In the genomic region with DNA sequence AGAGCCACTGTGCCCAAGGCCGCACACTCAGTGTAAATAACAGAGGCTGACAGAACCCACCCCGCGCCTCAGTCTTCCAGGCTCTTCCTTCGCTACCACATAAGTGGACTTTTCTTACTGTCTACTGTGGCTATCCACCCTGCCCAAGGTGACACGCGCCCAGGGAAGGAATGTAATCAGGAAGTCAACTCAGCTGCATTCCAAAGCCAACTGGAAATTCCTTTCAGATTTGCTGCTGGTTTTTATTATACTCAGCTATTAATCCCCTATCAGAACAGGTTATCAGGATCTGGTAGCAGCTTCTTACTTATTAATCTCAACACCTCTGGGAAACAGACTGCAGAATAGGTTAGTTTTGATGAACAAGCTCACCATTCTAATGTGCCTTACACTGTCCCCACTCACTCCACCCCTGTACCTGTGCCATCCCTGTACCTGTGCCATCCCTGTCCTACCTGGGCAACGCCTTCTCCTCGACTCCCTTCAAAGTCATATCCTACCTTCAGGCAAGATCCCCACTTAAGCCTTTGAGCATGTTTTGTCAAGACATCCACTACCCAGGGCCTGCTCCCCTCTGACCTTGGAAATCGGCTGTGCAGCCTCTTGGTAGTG, we compare ENCODE assay signal across 12 cellular contexts.
DNase-seq lines count a peak whose midpoint lies in the region; ATAC-seq and TF ChIP-seq lines count a peak whose summit lies in the region.
"Had no signal": no experiment of that assay in that cellular context is flagged by ENCODE, and none has a peak within 500 bp of the region (broad histone marks: within the 10 kb centered on the region; RNA-seq: fewer than 3 reads in every experiment).

No MANE protein-coding gene starts in this region.

- H3K9me3 Mint-ChIP-seq in MCF 10A (ENCODE audit: unreplicated experiment) = no peaks in the 10 kb centered on the region
- no peaks in the 10 kb centered on the region for H3K9me3 Mint-ChIP-seq in activated CD8-positive, alpha-beta T cell treated with anti-CD3 and anti-CD28 coated beads, Interleukin-2, amount 10 ng/mL, durations not matched to agents 7 days and 5 days (ENCODE audit: insufficient read depth)
- H3K9me3 Mint-ChIP-seq: activated CD4-positive, alpha-beta memory T cell treated with anti-CD3 and anti-CD28 coated beads for 36 hours; mesothelial cell of epicardium had no signal

- H3K27me3 Mint-ChIP-seq in MCF 10A (ENCODE audit: insufficient read depth, unreplicated experiment) = no peaks in the 10 kb centered on the region
- peaks cover 11% of the 10 kb centered on the region for H3K27me3 Mint-ChIP-seq in activated CD8-positive, alpha-beta T cell treated with anti-CD3 and anti-CD28 coated beads, Interleukin-2, amount 10 ng/mL, durations not matched to agents 7 days and 5 days (ENCODE audit: low read depth)

- peak overlapping the region; percentile 69 for H3K27ac Mint-ChIP-seq in MCF 10A (ENCODE audit: low read depth, unreplicated experiment)
- no peak overlapping the region for H3K27ac Mint-ChIP-seq in activated CD8-positive, alpha-beta T cell treated with anti-CD3 and anti-CD28 coated beads, Interleukin-2, amount 10 ng/mL, durations not matched to agents 7 days and 5 days
- H3K27ac Mint-ChIP-seq: activated CD4-positive, alpha-beta memory T cell treated with anti-CD3 and anti-CD28 coated beads for 36 hours had no signal

- TF ChIP-seq CTCF in MCF 10A (IDR thresholded peaks at IDR 0.05; ENCODE audit: unreplicated experiment) (no peak), tibial artery (IDR thresholded peaks at IDR 0.05) (no peak)

- BruUV-seq in MCF 10A (replicated peaks; lab: Mats Ljungman, UMichigan) = no TSS peak

- ATAC-seq in left colon (peak; percentile 85), GM18498 (IDR thresholded peaks at IDR 0.05; ENCODE audit: unreplicated experiment) (no peak), GM21528 (IDR thresholded peaks at IDR 0.05; ENCODE audit: low FRiP score, unreplicated experiment) (no peak)
- no peak for ATAC-seq in activated CD8-positive, alpha-beta T cell treated with anti-CD3 and anti-CD28 coated beads, Interleukin-2, amount 10 ng/mL, durations not matched to agents 7 days and 5 days

- no peaks in the 10 kb centered on the region for H3K9me3 ChIP-seq in tibial artery
- H3K9me3 ChIP-seq: esophagus squamous epithelium had no signal

- no peak overlapping the region for H3K4me3 ChIP-seq in tibial artery
- H3K4me3 ChIP-seq: esophagus squamous epithelium, skin epidermis had no signal

- DNase-seq in A172 (ENCODE audit: low spot score) = peak; percentile 77
- peak; percentile 67 for DNase-seq in HT1080 (ENCODE audit: low read depth)
- peak; percentile 33 for DNase-seq in MCF 10A (ENCODE audit: unreplicated experiment)
- peak; percentile 54 to 62 for DNase-seq in left colon
- no peak for DNase-seq in tibial artery
- no peak for DNase-seq in activated CD8-positive, alpha-beta T cell treated with anti-CD3 and anti-CD28 coated beads, Interleukin-2, amount 10 ng/mL, durations not matched to agents 7 days and 5 days
- DNase-seq: activated CD4-positive, alpha-beta memory T cell treated with anti-CD3 and anti-CD28 coated beads for 36 hours; esophagus squamous epithelium had no signal

- intact Hi-C loops in MCF 10A (cut with micrococcal nuclease) = no loop called here
- intact Hi-C loops in left colon (cut with DNase I, micrococcal nuclease) = no loop called here
- intact Hi-C loops in tibial artery (cut with DNase I; ENCODE audit: low total_unique reads) = no loop called here

- POLR2A ChIA-PET in MCF 10A (lab: Yijun Ruan, JAX) = interaction anchor here (0.7 to 1.0 kb wide), 3 partner anchors 24 to 116 kb away, joined by 3 to 4 read pairs (median 3); no protein-coding TSS in a partner anchor
- POLR2A ChIA-PET in activated CD8-positive, alpha-beta T cell treated with anti-CD3 and anti-CD28 coated beads, Interleukin-2, amount 10 ng/mL, durations not matched to agents 7 days and 5 days (lab: Charles Lee) = no interaction called here

- CTCF ChIA-PET in MCF 10A (lab: Yijun Ruan, JAX) = interaction anchor here (1.3 kb wide), 1 partner anchor 14 kb away, joined by 3 read pairs; no protein-coding TSS in a partner anchor
- CTCF ChIA-PET in activated CD8-positive, alpha-beta T cell treated with anti-CD3 and anti-CD28 coated beads, Interleukin-2, amount 10 ng/mL, durations not matched to agents 7 days and 5 days (lab: Charles Lee) = interaction anchor here (1.6 kb wide), 1 partner anchor 18 kb away, joined by 3 read pairs; no protein-coding TSS in a partner anchor

- no peaks in the 10 kb centered on the region for H3K36me3 Mint-ChIP-seq in MCF 10A (ENCODE audit: insufficient read depth, unreplicated experiment)
- no peaks in the 10 kb centered on the region for H3K36me3 Mint-ChIP-seq in activated CD8-positive, alpha-beta T cell treated with anti-CD3 and anti-CD28 coated beads, Interleukin-2, amount 10 ng/mL, durations not matched to agents 7 days and 5 days (ENCODE audit: low read depth)
- H3K36me3 Mint-ChIP-seq: activated CD4-positive, alpha-beta memory T cell treated with anti-CD3 and anti-CD28 coated beads for 36 hours; mesothelial cell of epicardium had no signal

- H3K36me3 ChIP-seq in tibial artery = no peaks in the 10 kb centered on the region
- H3K36me3 ChIP-seq: esophagus squamous epithelium had no signal

- H3K4me3 Mint-ChIP-seq in MCF 10A (ENCODE audit: unreplicated experiment) = no peak overlapping the region
- no peak overlapping the region for H3K4me3 Mint-ChIP-seq in activated CD8-positive, alpha-beta T cell treated with anti-CD3 and anti-CD28 coated beads, Interleukin-2, amount 10 ng/mL, durations not matched to agents 7 days and 5 days
- H3K4me3 Mint-ChIP-seq: activated CD4-positive, alpha-beta memory T cell treated with anti-CD3 and anti-CD28 coated beads for 36 hours; mesothelial cell of epicardium had no signal

- peaks cover 15% of the 10 kb centered on the region for H3K4me1 Mint-ChIP-seq in MCF 10A (ENCODE audit: insufficient read depth, unreplicated experiment)
- peaks cover 10% of the 10 kb centered on the region for H3K4me1 Mint-ChIP-seq in activated CD8-positive, alpha-beta T cell treated with anti-CD3 and anti-CD28 coated beads, Interleukin-2, amount 10 ng/mL, durations not matched to agents 7 days and 5 days (ENCODE audit: low read depth)

- H3K27ac ChIP-seq in tibial artery = no peak overlapping the region
- H3K27ac ChIP-seq: esophagus squamous epithelium, skin epidermis had no signal

- H3K4me1 ChIP-seq in tibial artery = peaks cover 0 to 7% (median 0%) of the 10 kb centered on the region in 4 donors

- no peaks in the 10 kb centered on the region for H3K27me3 ChIP-seq in tibial artery
- H3K27me3 ChIP-seq: esophagus squamous epithelium had no signal

Comparison
In these comparisons a context has a peak if more than half of its experiments do, and no peak if none do; other contexts are left out.
1. DNase-seq: peak in A172 (single experiment), HT1080 (single experiment), MCF 10A (single experiment) and left colon (2 of 2); none in tibial artery (0 of 2) and activated CD8-positive, alpha-beta T cell treated with anti-CD3 and anti-CD28 coated beads, Interleukin-2, amount 10 ng/mL, durations not matched to agents 7 days and 5 days (single experiment).